Comparison of ENCODE assay signal across 11 cellular contexts in the genomic region with DNA sequence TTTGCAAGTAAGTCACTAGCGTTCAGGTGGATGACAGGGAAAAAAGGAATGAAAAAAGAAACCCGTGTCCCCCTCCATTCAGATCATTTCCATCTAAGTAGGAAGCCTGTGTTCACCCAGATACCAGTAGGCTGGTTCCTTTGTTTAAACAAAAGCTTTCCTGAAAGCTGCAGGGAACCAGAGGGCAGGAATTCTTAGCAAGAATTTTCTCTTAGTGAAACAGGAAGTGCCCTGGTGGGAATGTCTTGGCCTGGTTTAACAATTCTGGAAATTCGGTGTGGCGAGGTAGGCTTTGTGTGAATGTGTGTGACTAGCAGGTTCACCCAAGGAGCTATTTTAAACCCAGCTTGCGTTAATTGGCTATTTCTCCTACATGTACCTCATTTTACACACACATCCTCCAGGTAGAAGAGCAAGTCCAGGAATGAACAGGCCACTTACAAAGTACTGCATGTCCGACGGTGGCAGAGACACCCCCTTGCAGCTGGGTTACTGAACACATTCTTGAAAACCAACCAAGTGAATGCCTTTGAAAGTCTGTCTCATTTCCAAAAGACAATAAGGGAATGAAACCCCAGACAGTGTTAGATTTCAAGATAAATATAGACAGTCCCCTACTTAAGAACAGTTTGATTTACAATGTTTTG.
DNase-seq lines count a peak whose midpoint lies in the region; ATAC-seq and TF ChIP-seq lines count a peak whose summit lies in the region.
"Had no signal": no experiment of that assay in that cellular context is flagged by ENCODE, and none has a peak within 500 bp of the region (broad histone marks: within the 10 kb centered on the region; RNA-seq: fewer than 3 reads in every experiment).

No MANE protein-coding gene starts in this region.

- H3K27me3 Mint-ChIP-seq in endothelial cell (ENCODE audit: unreplicated experiment): peaks cover 13% of the 10 kb centered on the region
- H3K27me3 Mint-ChIP-seq: memory B cell had no signal

- H3K4me3 ChIP-seq in NT2/D1 (ENCODE audit: insufficient read length, low read depth) (no peak overlapping the region), lower lobe of right lung (no peak overlapping the region), subcutaneous abdominal adipose tissue (ENCODE audit: low read depth in 1 of 5, low read length in 5 of 5) (no peak overlapping the region)

- peak overlapping the region; percentile 100 for H3K27ac Mint-ChIP-seq in endothelial cell (ENCODE audit: unreplicated experiment)
- H3K27ac Mint-ChIP-seq: memory B cell, T-helper 17 cell had no signal

- DNase-seq in NT2/D1 (ENCODE audit: low read depth, low spot score): peak; percentile 89
- peak; percentile 40 for DNase-seq in endothelial cell (ENCODE audit: low spot score)
- no peak for DNase-seq in lower lobe of right lung
- no peak for DNase-seq in NCI-H345 (lab: John Stamatoyannopoulos, UW)
- DNase-seq in NCI-H1694 (lab: John Stamatoyannopoulos, UW): no peak
- DNase-seq in inferior parietal cortex (ENCODE audit: extremely low spot score): no peak
- DNase-seq: cortex of kidney, T-helper 17 cell had no signal

- H3K36me3 ChIP-seq in NT2/D1 (ENCODE audit: insufficient read depth, insufficient read length, low read length) (no peaks in the 10 kb centered on the region), lower lobe of right lung (no peaks in the 10 kb centered on the region), subcutaneous abdominal adipose tissue (ENCODE audit: control insufficient read depth in 5 of 5, insufficient read depth in 5 of 5, low read length in 5 of 5) (no peaks in the 10 kb centered on the region)

- H3K9me3 ChIP-seq in NT2/D1 (ENCODE audit: insufficient read depth, low read length) (no peaks in the 10 kb centered on the region), lower lobe of right lung (no peaks in the 10 kb centered on the region), subcutaneous abdominal adipose tissue (ENCODE audit: control insufficient read depth in 5 of 5, low read length in 5 of 5) (no peaks in the 10 kb centered on the region)

- peaks cover 11% of the 10 kb centered on the region for H3K36me3 Mint-ChIP-seq in endothelial cell (ENCODE audit: low read depth, unreplicated experiment)

- intact Hi-C loops in lower lobe of right lung (cut with DNase I): no loop called here

- peak overlapping the region; percentile 73 for H3K27ac ChIP-seq in lower lobe of right lung
- H3K27ac ChIP-seq in subcutaneous abdominal adipose tissue (ENCODE audit: low read depth, low read length): peak overlapping the region; percentile 49

- H3K27me3 ChIP-seq in NT2/D1 (ENCODE audit: insufficient read depth, insufficient read length): no peaks in the 10 kb centered on the region
- H3K27me3 ChIP-seq in lower lobe of right lung (ENCODE audit: low read depth): no peaks in the 10 kb centered on the region
- no peaks in the 10 kb centered on the region for H3K27me3 ChIP-seq in subcutaneous abdominal adipose tissue (ENCODE audit: control insufficient read depth in 5 of 5, insufficient read depth in 4 of 5, low read length in 5 of 5)

- no peak for TF ChIP-seq CTCF in endothelial cell (IDR thresholded peaks at IDR 0.05; ENCODE audit: unreplicated experiment)
- no peak for TF ChIP-seq CTCF in lower lobe of right lung (IDR thresholded peaks at IDR 0.05)

- H3K4me1 Mint-ChIP-seq in endothelial cell (ENCODE audit: unreplicated experiment): peaks cover 77% of the 10 kb centered on the region

- H3K9me3 Mint-ChIP-seq in endothelial cell (ENCODE audit: unreplicated experiment): no peaks in the 10 kb centered on the region
- H3K9me3 Mint-ChIP-seq: memory B cell had no signal

- H3K4me1 ChIP-seq in NT2/D1 (ENCODE audit: insufficient read depth, insufficient read length) (peaks cover 12% of the 10 kb centered on the region), lower lobe of right lung (peaks cover 95% of the 10 kb centered on the region), subcutaneous abdominal adipose tissue (ENCODE audit: control insufficient read depth in 5 of 5, insufficient read depth in 5 of 5, low read length in 5 of 5) (peaks cover 10 to 79% (median 71%) of the 10 kb centered on the region in 5 donors)

- peak overlapping the region; percentile 84 for H3K4me3 Mint-ChIP-seq in endothelial cell (ENCODE audit: unreplicated experiment)
- H3K4me3 Mint-ChIP-seq: memory B cell, T-helper 17 cell had no signal

- ATAC-seq in lower lobe of right lung: peak in 1 of 2 donors; percentile 55
- ATAC-seq in GM18498 (IDR thresholded peaks at IDR 0.05; ENCODE audit: unreplicated experiment): no peak
- ATAC-seq: T-helper 17 cell had no signal

- H3K9ac ChIP-seq in NT2/D1 (ENCODE audit: insufficient read length, low read depth): no peak overlapping the region
- peak overlapping the region in 1 of 5 donors; percentile 49 for H3K9ac ChIP-seq in subcutaneous abdominal adipose tissue (ENCODE audit: low read length in 5 of 5)

Comparison
In these comparisons a context has a peak if more than half of its experiments do, and no peak if none do; other contexts are left out.
1. DNase-seq: peak in NT2/D1 (single experiment) and endothelial cell (single experiment); none in lower lobe of right lung (single experiment), NCI-H345 (single experiment), NCI-H1694 (single experiment) and inferior parietal cortex (single experiment).